1 cellular context compared by ENCODE assay signal in genomic region chr19:38213911-38214625, GRCh38.
TF ChIP-seq lines count a peak whose summit lies in the region.

No MANE protein-coding gene starts in this region.

TF ChIP-seq in HepG2, 621 proteins besides CTCF, POLR2A, EP300 and RAD21:
- peak; percentile 40 for TF ChIP-seq RFX1 (IDR thresholded peaks at IDR 0.05)
- no peak for TF ChIP-seq ZNF441 (CRISPR knock-in tag; IDR thresholded peaks at IDR 0.05; ENCODE audit: borderline replicate concordance)
- no peak for TF ChIP-seq NKX3-1 (CRISPR knock-in tag; IDR thresholded peaks at IDR 0.05)
- TF ChIP-seq, protein P1, sequence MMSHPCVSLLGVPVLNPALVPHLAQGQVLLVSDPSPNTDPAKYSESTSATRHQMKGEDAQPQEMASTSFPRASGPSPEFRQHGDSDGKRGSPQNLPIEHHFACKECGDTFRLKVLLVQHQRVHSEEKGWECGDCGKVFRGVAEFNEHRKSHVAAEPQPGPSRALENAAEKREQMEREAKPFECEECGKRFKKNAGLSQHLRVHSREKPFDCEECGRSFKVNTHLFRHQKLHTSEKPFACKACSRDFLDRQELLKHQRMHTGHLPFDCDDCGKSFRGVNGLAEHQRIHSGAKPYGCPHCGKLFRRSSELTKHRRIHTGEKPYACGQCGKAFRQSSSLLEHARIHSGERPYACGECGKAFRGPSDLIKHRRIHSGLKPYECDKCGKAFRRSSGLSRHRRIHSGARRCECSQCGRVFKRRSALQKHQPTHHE (CRISPR knock-in tag; IDR thresholded peaks at IDR 0.05; ENCODE audit: borderline replicate concordance) = no peak
